In the genomic region with DNA sequence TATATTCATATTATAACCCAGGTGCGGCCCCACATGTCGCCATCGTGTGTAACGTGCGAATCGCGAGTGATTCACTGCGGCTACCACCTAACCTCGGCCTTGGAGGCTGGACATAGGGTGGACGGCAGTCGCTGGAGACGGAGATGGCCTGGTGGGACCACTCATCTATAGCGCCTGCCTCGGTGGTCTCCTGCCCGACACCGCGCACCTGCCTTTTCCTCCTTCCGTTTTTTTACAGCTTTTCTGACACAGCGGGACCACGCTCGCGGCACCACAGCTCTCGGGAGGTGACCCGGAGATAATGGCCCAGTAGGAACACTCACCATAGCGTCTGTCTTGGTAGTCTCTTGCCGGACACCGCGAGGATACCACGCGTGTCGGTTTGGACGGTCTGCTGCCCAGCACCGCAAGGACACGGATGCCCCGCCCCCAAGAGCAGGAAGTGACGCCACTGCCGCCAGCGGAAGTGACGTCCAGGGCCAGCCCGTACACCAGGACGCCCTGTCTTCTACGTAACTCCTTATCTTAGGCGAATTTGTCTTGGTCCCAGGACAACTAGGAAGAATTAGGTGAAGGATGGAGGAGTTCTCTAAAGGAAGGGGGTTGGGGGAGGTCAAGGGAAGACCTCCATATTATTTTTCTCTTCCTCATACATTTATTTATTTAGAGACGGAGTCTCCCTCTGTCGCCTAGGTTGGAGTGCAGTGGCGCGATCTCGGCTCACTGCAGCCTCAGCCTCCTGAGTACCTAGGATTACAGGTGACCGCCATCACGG, we compare ENCODE assay signal across 1 cellular context.
TF ChIP-seq lines count a peak whose summit lies in the region.

No MANE protein-coding gene starts in this region.

TF ChIP-seq in K562, 482 proteins besides CTCF, POLR2A, EP300 and RAD21 (continued from another document):
- TF ChIP-seq, protein P1, sequence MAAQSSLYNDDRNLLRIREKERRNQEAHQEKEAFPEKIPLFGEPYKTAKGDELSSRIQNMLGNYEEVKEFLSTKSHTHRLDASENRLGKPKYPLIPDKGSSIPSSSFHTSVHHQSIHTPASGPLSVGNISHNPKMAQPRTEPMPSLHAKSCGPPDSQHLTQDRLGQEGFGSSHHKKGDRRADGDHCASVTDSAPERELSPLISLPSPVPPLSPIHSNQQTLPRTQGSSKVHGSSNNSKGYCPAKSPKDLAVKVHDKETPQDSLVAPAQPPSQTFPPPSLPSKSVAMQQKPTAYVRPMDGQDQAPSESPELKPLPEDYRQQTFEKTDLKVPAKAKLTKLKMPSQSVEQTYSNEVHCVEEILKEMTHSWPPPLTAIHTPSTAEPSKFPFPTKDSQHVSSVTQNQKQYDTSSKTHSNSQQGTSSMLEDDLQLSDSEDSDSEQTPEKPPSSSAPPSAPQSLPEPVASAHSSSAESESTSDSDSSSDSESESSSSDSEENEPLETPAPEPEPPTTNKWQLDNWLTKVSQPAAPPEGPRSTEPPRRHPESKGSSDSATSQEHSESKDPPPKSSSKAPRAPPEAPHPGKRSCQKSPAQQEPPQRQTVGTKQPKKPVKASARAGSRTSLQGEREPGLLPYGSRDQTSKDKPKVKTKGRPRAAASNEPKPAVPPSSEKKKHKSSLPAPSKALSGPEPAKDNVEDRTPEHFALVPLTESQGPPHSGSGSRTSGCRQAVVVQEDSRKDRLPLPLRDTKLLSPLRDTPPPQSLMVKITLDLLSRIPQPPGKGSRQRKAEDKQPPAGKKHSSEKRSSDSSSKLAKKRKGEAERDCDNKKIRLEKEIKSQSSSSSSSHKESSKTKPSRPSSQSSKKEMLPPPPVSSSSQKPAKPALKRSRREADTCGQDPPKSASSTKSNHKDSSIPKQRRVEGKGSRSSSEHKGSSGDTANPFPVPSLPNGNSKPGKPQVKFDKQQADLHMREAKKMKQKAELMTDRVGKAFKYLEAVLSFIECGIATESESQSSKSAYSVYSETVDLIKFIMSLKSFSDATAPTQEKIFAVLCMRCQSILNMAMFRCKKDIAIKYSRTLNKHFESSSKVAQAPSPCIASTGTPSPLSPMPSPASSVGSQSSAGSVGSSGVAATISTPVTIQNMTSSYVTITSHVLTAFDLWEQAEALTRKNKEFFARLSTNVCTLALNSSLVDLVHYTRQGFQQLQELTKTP (IDR thresholded peaks at IDR 0.05; ENCODE audit: low read depth in 1 of 2, partially characterized antibody in 2 of 2) = no peak
- peak; percentile 56; the same call in 1 of the 2 replicates for TF ChIP-seq PHF8 (IDR thresholded peaks at IDR 0.05; ENCODE audit: borderline replicate concordance, low read length)
- TF ChIP-seq ZFX (CRISPR knock-in tag; IDR thresholded peaks at IDR 0.05) = peak; percentile 45; the same call in 1 of the 2 replicates
- TF ChIP-seq, protein P2, sequence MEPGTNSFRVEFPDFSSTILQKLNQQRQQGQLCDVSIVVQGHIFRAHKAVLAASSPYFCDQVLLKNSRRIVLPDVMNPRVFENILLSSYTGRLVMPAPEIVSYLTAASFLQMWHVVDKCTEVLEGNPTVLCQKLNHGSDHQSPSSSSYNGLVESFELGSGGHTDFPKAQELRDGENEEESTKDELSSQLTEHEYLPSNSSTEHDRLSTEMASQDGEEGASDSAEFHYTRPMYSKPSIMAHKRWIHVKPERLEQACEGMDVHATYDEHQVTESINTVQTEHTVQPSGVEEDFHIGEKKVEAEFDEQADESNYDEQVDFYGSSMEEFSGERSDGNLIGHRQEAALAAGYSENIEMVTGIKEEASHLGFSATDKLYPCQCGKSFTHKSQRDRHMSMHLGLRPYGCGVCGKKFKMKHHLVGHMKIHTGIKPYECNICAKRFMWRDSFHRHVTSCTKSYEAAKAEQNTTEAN (CRISPR knock-in tag; IDR thresholded peaks at IDR 0.05) = no peak
- TF ChIP-seq, protein P3, sequence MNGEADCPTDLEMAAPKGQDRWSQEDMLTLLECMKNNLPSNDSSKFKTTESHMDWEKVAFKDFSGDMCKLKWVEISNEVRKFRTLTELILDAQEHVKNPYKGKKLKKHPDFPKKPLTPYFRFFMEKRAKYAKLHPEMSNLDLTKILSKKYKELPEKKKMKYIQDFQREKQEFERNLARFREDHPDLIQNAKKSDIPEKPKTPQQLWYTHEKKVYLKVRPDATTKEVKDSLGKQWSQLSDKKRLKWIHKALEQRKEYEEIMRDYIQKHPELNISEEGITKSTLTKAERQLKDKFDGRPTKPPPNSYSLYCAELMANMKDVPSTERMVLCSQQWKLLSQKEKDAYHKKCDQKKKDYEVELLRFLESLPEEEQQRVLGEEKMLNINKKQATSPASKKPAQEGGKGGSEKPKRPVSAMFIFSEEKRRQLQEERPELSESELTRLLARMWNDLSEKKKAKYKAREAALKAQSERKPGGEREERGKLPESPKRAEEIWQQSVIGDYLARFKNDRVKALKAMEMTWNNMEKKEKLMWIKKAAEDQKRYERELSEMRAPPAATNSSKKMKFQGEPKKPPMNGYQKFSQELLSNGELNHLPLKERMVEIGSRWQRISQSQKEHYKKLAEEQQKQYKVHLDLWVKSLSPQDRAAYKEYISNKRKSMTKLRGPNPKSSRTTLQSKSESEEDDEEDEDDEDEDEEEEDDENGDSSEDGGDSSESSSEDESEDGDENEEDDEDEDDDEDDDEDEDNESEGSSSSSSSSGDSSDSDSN (IDR thresholded peaks at IDR 0.05; ENCODE audit: borderline replicate concordance in 1 of 2, low read depth in 2 of 2, low read length in 2 of 2) = no peak
- TF ChIP-seq NFIC (IDR thresholded peaks at IDR 0.05) = 0 out of 2 replicates have a peak, but pooled peaks have one; percentile 21
- TF ChIP-seq U2AF1 (optimal IDR thresholded peaks at IDR 0.05; ENCODE audit: low read depth, low read length) = no peak
